1 cellular context compared by ENCODE assay signal in genomic region chr3:196232154-196232881, GRCh38.
TF ChIP-seq lines count a peak whose summit lies in the region.

No MANE protein-coding gene starts in this region.

TF ChIP-seq in GM12878, 131 proteins besides CTCF, POLR2A, EP300 and RAD21:
- TF ChIP-seq CREM (IDR thresholded peaks at IDR 0.05; ENCODE audit: low read depth) (0 out of 2 replicates have a peak, but pooled peaks have one; percentile 15), MXI1 (IDR thresholded peaks at IDR 0.05; ENCODE audit: low read depth, low read length) (no peak), ELK1 (IDR thresholded peaks at IDR 0.05; ENCODE audit: low read depth, low read length) (no peak), REST (IDR thresholded peaks at IDR 0.05; ENCODE audit: low read depth, low read length) (no peak), IKZF2 (IDR thresholded peaks at IDR 0.05) (peak; percentile 61 to 67; a peak in 2 of 4 replicates), YY1 (IDR thresholded peaks at IDR 0.05; ENCODE audit: low read depth, low read length) (0 out of 2 replicates have a peak, but pooled peaks have one; percentile 21), RELB (IDR thresholded peaks at IDR 0.05; ENCODE audit: low read depth) (peak; percentile 49; the same call in 1 of the 2 replicates), ZBED1 (IDR thresholded peaks at IDR 0.05; ENCODE audit: borderline replicate concordance) (no peak), RUNX3 (IDR thresholded peaks at IDR 0.05; ENCODE audit: low read length) (peak; percentile 67), SPI1 (IDR thresholded peaks at IDR 0.05; ENCODE audit: borderline replicate concordance, insufficient read depth, low read depth, low read length) (peak; percentile 92), FOXK2 (IDR thresholded peaks at IDR 0.05) (no peak), BCL11A (IDR thresholded peaks at IDR 0.05; ENCODE audit: low read depth, low read length) (0 out of 2 replicates have a peak, but pooled peaks have one; percentile 23), EED (IDR thresholded peaks at IDR 0.05; ENCODE audit: low read depth) (peak; percentile 86), ETV6 (conservative IDR thresholded peaks at IDR 0.05 in 1 of 2, IDR thresholded peaks at IDR 0.05 in 1 of 2; ENCODE audit: borderline replicate concordance in 1 of 2, low read depth in 1 of 2) (peak in 1 of 2 experiments; percentile 27; a peak in 1 of 4 replicates), NFIC (IDR thresholded peaks at IDR 0.05; ENCODE audit: low read depth, low read length) (peak; percentile 59; the same call in 1 of the 2 replicates), ZBTB11 (CRISPR knock-in tag; IDR thresholded peaks at IDR 0.05) (no peak), IRF4 (IDR thresholded peaks at IDR 0.05; ENCODE audit: low read depth, low read length) (peak; percentile 46; the same call in 1 of the 2 replicates), IKZF1 (conservative IDR thresholded peaks at IDR 0.05) (peak; percentile 79), MTA3 (IDR thresholded peaks at IDR 0.05; ENCODE audit: borderline replicate concordance, low read length) (no peak; the same call in 1 of the 2 replicates), JUND (IDR thresholded peaks at IDR 0.05; ENCODE audit: low read depth, low read length) (no peak), BHLHE40 (IDR thresholded peaks at IDR 0.05; ENCODE audit: borderline replicate concordance in 1 of 2, low read depth in 2 of 2, low read length in 1 of 2) (no peak), DPF2 (IDR thresholded peaks at IDR 0.05) (0 out of 2 replicates have a peak, but pooled peaks have one; percentile 38), KAT2A (conservative IDR thresholded peaks at IDR 0.05; ENCODE audit: control insufficient read depth, low read depth, low read length) (no peak), RB1 (IDR thresholded peaks at IDR 0.05; ENCODE audit: borderline replicate concordance) (no peak), SMC3 (IDR thresholded peaks at IDR 0.05; ENCODE audit: borderline replicate concordance, low read length) (no peak), USF2 (IDR thresholded peaks at IDR 0.05; ENCODE audit: borderline replicate concordance, low read depth, low read length) (no peak)
